Comparison of ENCODE assay signal across 25 cellular contexts in genomic region chr22:30033891-30034290, GRCh38. TPM values are rescaled to one million over a fixed set of nuclear protein-coding genes. Genes with fewer than 3 reads are reported as not detected.
DNase-seq lines count a peak whose midpoint lies in the region; ATAC-seq and TF ChIP-seq lines count a peak whose summit lies in the region.
"Had no signal": no experiment of that assay in that cellular context is flagged by ENCODE, and none has a peak within 500 bp of the region (broad histone marks: within the 10 kb centered on the region; RNA-seq: fewer than 3 reads in every experiment).

No MANE protein-coding gene starts in this region.

- H3K4me2 ChIP-seq in BLaER1 treated with 17β-estradiol and CSF1 and Interleukin-3, amounts not matched to agents 10 nM and 100 nM: peak overlapping the region; percentile 55 to 83 (median 71)
- no peak overlapping the region for H3K4me2 ChIP-seq in PC-9

- intact Hi-C loops in dendritic cell treated with granulocyte-macrophage colony-stimulating factor and Interleukin-4, amounts not matched to agents 40 ng/mL and 50 ng/mL, for 4 days (cut with micrococcal nuclease): no loop called here
- intact Hi-C loops in PC-9 (cut with micrococcal nuclease; ENCODE audit: unreplicated experiment): no loop called here

- no peak for TF ChIP-seq CTCF in PC-9 (conservative IDR thresholded peaks at IDR 0.05)

- peaks cover 0 to 12% (median 3%) of the 10 kb centered on the region in 11 experiments; a peak in 9 of 22 replicates for H3K36me3 ChIP-seq in BLaER1 treated with 17β-estradiol and CSF1 and Interleukin-3, amounts not matched to agents 10 nM and 100 nM
- no peaks in the 10 kb centered on the region for H3K36me3 ChIP-seq in PC-9 (ENCODE audit: low read depth)
- H3K36me3 ChIP-seq: MG63 had no signal

- H3K36me3 Mint-ChIP-seq in dendritic cell treated with granulocyte-macrophage colony-stimulating factor and Interleukin-4, amounts not matched to agents 40 ng/mL and 50 ng/mL, for 4 days (ENCODE audit: low read depth): peaks cover 26% of the 10 kb centered on the region
- H3K36me3 Mint-ChIP-seq in stimulated activated effector memory CD8-positive, alpha-beta T cell treated with anti-CD3 and anti-CD28 coated beads, Interleukin-12 subunit alpha, Interleukin-12 subunit beta, amount 100 ng/mL, for 72 hours: peaks cover 6% of the 10 kb centered on the region

- H3K9me3 ChIP-seq in BLaER1 treated with 17β-estradiol and CSF1 and Interleukin-3, amounts not matched to agents 10 nM and 100 nM (replicated peaks in 1 of 11): no peaks in the 10 kb centered on the region
- no peaks in the 10 kb centered on the region for H3K9me3 ChIP-seq in PC-9 (ENCODE audit: insufficient read depth, low read depth)
- H3K9me3 ChIP-seq: Caco-2, MG63 had no signal

- H3K27me3 Mint-ChIP-seq in dendritic cell treated with granulocyte-macrophage colony-stimulating factor and Interleukin-4, amounts not matched to agents 40 ng/mL and 50 ng/mL, for 4 days: no peaks in the 10 kb centered on the region
- H3K27me3 Mint-ChIP-seq: CD4-positive, alpha-beta memory T cell had no signal

- DNase-seq in MV-4-11 (lab: John Stamatoyannopoulos, UW) (peak; percentile 48), PC-9 (no peak), NCI-H345 treated with DMSO at 0.1 percent for 48 hours (lab: John Stamatoyannopoulos, UW; ENCODE audit: unreplicated experiment) (no peak)
- DNase-seq in stimulated activated effector memory CD8-positive, alpha-beta T cell treated with anti-CD3 and anti-CD28 coated beads, Interleukin-12 subunit alpha, Interleukin-12 subunit beta, amount 100 ng/mL, for 72 hours (ENCODE audit: low spot score in 2 of 2): no peak
- DNase-seq: Caco-2; CD4-positive, alpha-beta memory T cell; DMS 273 treated with DMSO at 0.1 percent for 48 hours; DMS79 treated with DMSO at 0.1 percent for 48 hours; H9; HFFc6; MG63; NCI-H1105; NCI-H2029 treated with DMSO at 0.1 percent for 48 hours; NCI-H226; NCI-H524; NCI-H774; Right ventricle myocardium superior had no signal

- H3K4me1 Mint-ChIP-seq in dendritic cell treated with granulocyte-macrophage colony-stimulating factor and Interleukin-4, amounts not matched to agents 40 ng/mL and 50 ng/mL, for 4 days (ENCODE audit: low read depth): peaks cover 51% of the 10 kb centered on the region
- H3K4me1 Mint-ChIP-seq in stimulated activated effector memory CD8-positive, alpha-beta T cell treated with anti-CD3 and anti-CD28 coated beads, Interleukin-12 subunit alpha, Interleukin-12 subunit beta, amount 100 ng/mL, for 72 hours: no peaks in the 10 kb centered on the region
- H3K4me1 Mint-ChIP-seq: CD4-positive, alpha-beta memory T cell had no signal

- peak overlapping the region in 7 of 11 experiments; percentile 0 to 51 (median 28); a peak in 12 of 22 replicates for H3K27ac ChIP-seq in BLaER1 treated with 17β-estradiol and CSF1 and Interleukin-3, amounts not matched to agents 10 nM and 100 nM
- no peak overlapping the region for H3K27ac ChIP-seq in PC-9

- CTCF ChIA-PET in PC-9 (lab: Charles Lee): no interaction called here

- H3F3A ChIP-seq in PC-9 (ENCODE audit: insufficient read depth, low read depth): peaks cover 9% of the 10 kb centered on the region

- H3K4me1 ChIP-seq in BLaER1 treated with 17β-estradiol and CSF1 and Interleukin-3, amounts not matched to agents 10 nM and 100 nM: peaks cover 22 to 62% (median 26%) of the 10 kb centered on the region in 10 experiments
- H3K4me1 ChIP-seq in PC-9 (replicated peaks; ENCODE audit: insufficient read depth): peaks cover 25% of the 10 kb centered on the region

- H4K20me1 ChIP-seq in BLaER1 treated with 17β-estradiol and CSF1 and Interleukin-3, amounts not matched to agents 10 nM and 100 nM: peaks cover 0 to 6% (median 0%) of the 10 kb centered on the region in 11 experiments; a peak in 1 of 22 replicates
- no peaks in the 10 kb centered on the region for H4K20me1 ChIP-seq in PC-9 (ENCODE audit: insufficient read depth)

- no peaks in the 10 kb centered on the region for H3K9me2 ChIP-seq in PC-9 (ENCODE audit: insufficient read depth)

- no peak overlapping the region for H3K4me3 ChIP-seq in BLaER1 treated with 17β-estradiol and CSF1 and Interleukin-3, amounts not matched to agents 10 nM and 100 nM
- H3K4me3 ChIP-seq in PC-9: no peak overlapping the region
- H3K4me3 ChIP-seq: K562, MG63 had no signal

- H3K27me3 ChIP-seq in BLaER1 treated with 17β-estradiol and CSF1 and Interleukin-3, amounts not matched to agents 10 nM and 100 nM: no peaks in the 10 kb centered on the region
- no peaks in the 10 kb centered on the region for H3K27me3 ChIP-seq in PC-9 (ENCODE audit: insufficient read depth, low read depth)
- H3K27me3 ChIP-seq: MG63 had no signal

- no peak overlapping the region for H2AFZ ChIP-seq in PC-9

- BruUV-seq in PC-9 (replicated peaks; lab: Mats Ljungman, UMichigan): no TSS peak

- no peaks in the 10 kb centered on the region for H3K9me3 Mint-ChIP-seq in dendritic cell treated with granulocyte-macrophage colony-stimulating factor and Interleukin-4, amounts not matched to agents 40 ng/mL and 50 ng/mL, for 4 days
- no peaks in the 10 kb centered on the region for H3K9me3 Mint-ChIP-seq in stimulated activated effector memory CD8-positive, alpha-beta T cell treated with anti-CD3 and anti-CD28 coated beads, Interleukin-12 subunit alpha, Interleukin-12 subunit beta, amount 100 ng/mL, for 72 hours
- H3K9me3 Mint-ChIP-seq: CD4-positive, alpha-beta memory T cell; H9; HFFc6 had no signal

- peak overlapping the region; percentile 65 for H3K27ac Mint-ChIP-seq in dendritic cell treated with granulocyte-macrophage colony-stimulating factor and Interleukin-4, amounts not matched to agents 40 ng/mL and 50 ng/mL, for 4 days
- peak overlapping the region; percentile 65 for H3K27ac Mint-ChIP-seq in stimulated activated effector memory CD8-positive, alpha-beta T cell treated with anti-CD3 and anti-CD28 coated beads, Interleukin-12 subunit alpha, Interleukin-12 subunit beta, amount 100 ng/mL, for 72 hours
- H3K27ac Mint-ChIP-seq: H9, HFFc6 had no signal

- no peak for ATAC-seq in stimulated activated effector memory CD8-positive, alpha-beta T cell treated with anti-CD3 and anti-CD28 coated beads, Interleukin-12 subunit alpha, Interleukin-12 subunit beta, amount 100 ng/mL, for 72 hours
- ATAC-seq in HG03095 (IDR thresholded peaks at IDR 0.05; ENCODE audit: unreplicated experiment): no peak
- ATAC-seq: HepG2, K562 had no signal

- POLR2A ChIA-PET in PC-9 (lab: Charles Lee; ENCODE audit: unreplicated experiment): no interaction called here

- peak overlapping the region; percentile 1 for H3K4me3 Mint-ChIP-seq in dendritic cell treated with granulocyte-macrophage colony-stimulating factor and Interleukin-4, amounts not matched to agents 40 ng/mL and 50 ng/mL, for 4 days
- H3K4me3 Mint-ChIP-seq in stimulated activated effector memory CD8-positive, alpha-beta T cell treated with anti-CD3 and anti-CD28 coated beads, Interleukin-12 subunit alpha, Interleukin-12 subunit beta, amount 100 ng/mL, for 72 hours: no peak overlapping the region
- H3K4me3 Mint-ChIP-seq: H9, HFFc6 had no signal

- H3K9ac ChIP-seq in BLaER1 treated with 17β-estradiol and CSF1 and Interleukin-3, amounts not matched to agents 10 nM and 100 nM: peak overlapping the region in 2 of 11 experiments; percentile 21 to 26; a peak in 1 of 22 replicates

- no peaks in the 10 kb centered on the region for H3K79me2 ChIP-seq in PC-9 (ENCODE audit: low read depth)

RNA-seq across cellular contexts. Expression of gene HORMAD2, which starts 46.4 kb away (rescaled TPM):
- 0.20 TPM in 1 of 2 replicates, not detected in the other for total RNA-seq in PC-9 (2021)
- total RNA-seq: CD4-positive, alpha-beta memory T cell; H9; HepG2; HFFc6; HT-29; K562; LHCN-M2; Right ventricle myocardium superior; RPMI7951 had no signal
